In genomic region chr9:125484632-125485282, GRCh38 we compare ENCODE assay signal across 11 cellular contexts.
DNase-seq lines count a peak whose midpoint lies in the region; ATAC-seq and TF ChIP-seq lines count a peak whose summit lies in the region.
"Had no signal": no experiment of that assay in that cellular context is flagged by ENCODE, and none has a peak within 500 bp of the region (broad histone marks: within the 10 kb centered on the region; RNA-seq: fewer than 3 reads in every experiment).

No MANE protein-coding gene starts in this region.

- H3K27me3 ChIP-seq in PC-3 (ENCODE audit: low read length) (no peaks in the 10 kb centered on the region), neural progenitor cell (no peaks in the 10 kb centered on the region)
- H3K27me3 ChIP-seq: SJSA1 had no signal

- CTCF ChIA-PET in PC-3 (lab: Charles Lee), result no interaction called here

- intact Hi-C loops in PC-3 (cut with micrococcal nuclease), result no loop called here

- in situ Hi-C loops in ACHN (cut with HindIII; ENCODE audit: low pct_ligation_motif_present, low pct_unique_long_range_greater_than_20kb, low sequenced_read_pairs), result no loop called here
- in situ Hi-C loops in G401 (cut with HindIII; ENCODE audit: low sequenced_read_pairs), result no loop called here

- no peaks in the 10 kb centered on the region for H3K9me2 ChIP-seq in PC-3 (replicated peaks; ENCODE audit: low read length)

- H4K20me1 ChIP-seq in PC-3 (ENCODE audit: low read length), result no peaks in the 10 kb centered on the region
- H4K20me1 ChIP-seq in neural progenitor cell (ENCODE audit: low read depth), result peaks cover 5% of the 10 kb centered on the region

- H3K27me3 Mint-ChIP-seq in nephron (ENCODE audit: low read depth), result no peaks in the 10 kb centered on the region
- H3K27me3 Mint-ChIP-seq in neural progenitor cell (ENCODE audit: insufficient read depth, low read depth), result peaks cover 4% of the 10 kb centered on the region

- H3K4me3 ChIP-seq in PC-3 (ENCODE audit: low read length) (no peak overlapping the region), fibroblast of mammary gland (ENCODE audit: control insufficient read depth, low read depth, low read length) (no peak overlapping the region), neural progenitor cell (no peak overlapping the region)
- H3K4me3 ChIP-seq: psoas muscle, SJSA1 had no signal

- POLR2A ChIA-PET in PC-3 (lab: Charles Lee; ENCODE audit: unreplicated experiment), result no interaction called here

- TF ChIP-seq CTCF in PC-3 (conservative IDR thresholded peaks at IDR 0.05; ENCODE audit: low read depth, low read length) (no peak), fibroblast of mammary gland (conservative IDR thresholded peaks at IDR 0.05; ENCODE audit: control insufficient read depth, insufficient read depth, low read depth, low read length) (no peak), nephron (IDR thresholded peaks at IDR 0.05; ENCODE audit: unreplicated experiment in 3 of 3) (no peak), neural progenitor cell (IDR thresholded peaks at IDR 0.05) (no peak)

- H3F3A ChIP-seq in PC-3 (ENCODE audit: low read length, unreplicated experiment) (no peaks in the 10 kb centered on the region), neural progenitor cell (ENCODE audit: low read depth) (no peaks in the 10 kb centered on the region)

- H3K9me3 ChIP-seq in PC-3 (ENCODE audit: low read length) (no peaks in the 10 kb centered on the region), neural progenitor cell (ENCODE audit: low read depth) (no peaks in the 10 kb centered on the region)
- H3K9me3 ChIP-seq: psoas muscle, SJSA1 had no signal

- H3K36me3 ChIP-seq in PC-3 (ENCODE audit: low read depth, low read length) (no peaks in the 10 kb centered on the region; the same call in 1 of the 2 replicates), neural progenitor cell (no peaks in the 10 kb centered on the region)
- H3K36me3 ChIP-seq: SJSA1 had no signal

- H3K9me3 Mint-ChIP-seq in nephron (no peaks in the 10 kb centered on the region), neural progenitor cell (no peaks in the 10 kb centered on the region)

- H3K4me2 ChIP-seq in PC-3 (ENCODE audit: low read length) (no peak overlapping the region), neural progenitor cell (no peak overlapping the region)

- H3K27ac ChIP-seq in PC-3 (ENCODE audit: low read length) (no peak overlapping the region), neural progenitor cell (no peak overlapping the region)
- H3K27ac ChIP-seq: psoas muscle, SJSA1 had no signal

- H3K27ac Mint-ChIP-seq in nephron, result peak overlapping the region; percentile 75 to 90 (median 78)
- no peak overlapping the region for H3K27ac Mint-ChIP-seq in neural progenitor cell

- peaks cover 49% of the 10 kb centered on the region for H3K4me1 Mint-ChIP-seq in nephron
- peaks cover 25% of the 10 kb centered on the region for H3K4me1 Mint-ChIP-seq in neural progenitor cell

- H2AFZ ChIP-seq in PC-3 (ENCODE audit: low read length) (no peak overlapping the region), neural progenitor cell (replicated peaks) (no peak overlapping the region)

- DNase-seq in ACHN (peak; percentile 44), PC-3 (no peak), fibroblast of mammary gland (ENCODE audit: low read depth) (peak; percentile 90), neural progenitor cell (ENCODE audit: low spot score) (no peak), G401 (ENCODE audit: low spot score) (no peak)
- DNase-seq: NCI-H2171 treated with DMSO at 0.1 percent for 48 hours had no signal

- no peaks in the 10 kb centered on the region for H3K79me2 ChIP-seq in PC-3 (ENCODE audit: low read length)
- H3K79me2 ChIP-seq in neural progenitor cell (ENCODE audit: low read depth), result no peaks in the 10 kb centered on the region

- H3K9ac ChIP-seq in PC-3 (ENCODE audit: low read length) (no peak overlapping the region), neural progenitor cell (no peak overlapping the region)

- BruUV-seq in PC-3 (replicated peaks; lab: Mats Ljungman, UMichigan), result no TSS peak

- ATAC-seq in PC-3 (peak; percentile 73), GM19035 (IDR thresholded peaks at IDR 0.05; ENCODE audit: unreplicated experiment) (no peak), GM21717 (IDR thresholded peaks at IDR 0.05; ENCODE audit: unreplicated experiment) (no peak)

- H3K36me3 Mint-ChIP-seq in nephron (ENCODE audit: low read depth), result peaks cover 14% of the 10 kb centered on the region
- peaks cover 6% of the 10 kb centered on the region for H3K36me3 Mint-ChIP-seq in neural progenitor cell

- H3K4me3 Mint-ChIP-seq in nephron, result no peak overlapping the region
- no peak overlapping the region for H3K4me3 Mint-ChIP-seq in neural progenitor cell

- H3K4me1 ChIP-seq in PC-3 (ENCODE audit: insufficient read depth, low read length), result no peaks in the 10 kb centered on the region; the same call in 1 of the 2 replicates
- no peaks in the 10 kb centered on the region for H3K4me1 ChIP-seq in neural progenitor cell

Comparison
In these comparisons a context has a peak if more than half of its experiments do, and no peak if none do; other contexts are left out.
1. DNase-seq: peak in ACHN (single experiment) and fibroblast of mammary gland (single experiment); none in PC-3 (single experiment), neural progenitor cell (single experiment) and G401 (single experiment).